ENCODE assay signal across 1 cellular context in the genomic region with DNA sequence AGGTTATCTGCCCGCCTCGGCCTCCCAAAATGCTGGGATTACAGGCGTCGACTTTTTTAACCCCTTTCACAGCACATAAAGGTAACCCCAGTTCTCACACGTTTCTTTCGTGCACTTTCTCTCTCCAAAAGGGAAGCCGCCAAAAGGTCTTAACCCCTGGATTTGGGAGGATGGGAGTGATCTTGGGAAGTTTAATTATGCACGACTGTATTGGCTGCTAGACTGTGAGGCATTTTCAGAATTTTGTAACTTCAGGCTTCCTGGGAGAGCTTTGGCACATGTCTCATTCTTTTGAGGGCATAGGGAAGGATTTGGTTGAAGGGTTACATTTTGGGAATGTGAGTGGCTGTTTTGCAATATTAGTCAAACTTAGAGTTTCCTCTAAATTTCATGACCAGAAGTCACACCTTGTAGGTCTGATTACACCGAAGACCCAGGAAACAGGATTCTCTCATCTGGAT.
TF ChIP-seq lines count a peak whose summit lies in the region.

No MANE protein-coding gene starts in this region.

TF ChIP-seq in HCT116, 20 proteins besides CTCF, POLR2A, EP300 and RAD21 (continued from another document):
- TF ChIP-seq, protein P1, sequence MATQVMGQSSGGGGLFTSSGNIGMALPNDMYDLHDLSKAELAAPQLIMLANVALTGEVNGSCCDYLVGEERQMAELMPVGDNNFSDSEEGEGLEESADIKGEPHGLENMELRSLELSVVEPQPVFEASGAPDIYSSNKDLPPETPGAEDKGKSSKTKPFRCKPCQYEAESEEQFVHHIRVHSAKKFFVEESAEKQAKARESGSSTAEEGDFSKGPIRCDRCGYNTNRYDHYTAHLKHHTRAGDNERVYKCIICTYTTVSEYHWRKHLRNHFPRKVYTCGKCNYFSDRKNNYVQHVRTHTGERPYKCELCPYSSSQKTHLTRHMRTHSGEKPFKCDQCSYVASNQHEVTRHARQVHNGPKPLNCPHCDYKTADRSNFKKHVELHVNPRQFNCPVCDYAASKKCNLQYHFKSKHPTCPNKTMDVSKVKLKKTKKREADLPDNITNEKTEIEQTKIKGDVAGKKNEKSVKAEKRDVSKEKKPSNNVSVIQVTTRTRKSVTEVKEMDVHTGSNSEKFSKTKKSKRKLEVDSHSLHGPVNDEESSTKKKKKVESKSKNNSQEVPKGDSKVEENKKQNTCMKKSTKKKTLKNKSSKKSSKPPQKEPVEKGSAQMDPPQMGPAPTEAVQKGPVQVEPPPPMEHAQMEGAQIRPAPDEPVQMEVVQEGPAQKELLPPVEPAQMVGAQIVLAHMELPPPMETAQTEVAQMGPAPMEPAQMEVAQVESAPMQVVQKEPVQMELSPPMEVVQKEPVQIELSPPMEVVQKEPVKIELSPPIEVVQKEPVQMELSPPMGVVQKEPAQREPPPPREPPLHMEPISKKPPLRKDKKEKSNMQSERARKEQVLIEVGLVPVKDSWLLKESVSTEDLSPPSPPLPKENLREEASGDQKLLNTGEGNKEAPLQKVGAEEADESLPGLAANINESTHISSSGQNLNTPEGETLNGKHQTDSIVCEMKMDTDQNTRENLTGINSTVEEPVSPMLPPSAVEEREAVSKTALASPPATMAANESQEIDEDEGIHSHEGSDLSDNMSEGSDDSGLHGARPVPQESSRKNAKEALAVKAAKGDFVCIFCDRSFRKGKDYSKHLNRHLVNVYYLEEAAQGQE (IDR thresholded peaks at IDR 0.05; ENCODE audit: low read depth), result no peak
